Comparison of ENCODE assay signal across 1 cellular context in the genomic region with DNA sequence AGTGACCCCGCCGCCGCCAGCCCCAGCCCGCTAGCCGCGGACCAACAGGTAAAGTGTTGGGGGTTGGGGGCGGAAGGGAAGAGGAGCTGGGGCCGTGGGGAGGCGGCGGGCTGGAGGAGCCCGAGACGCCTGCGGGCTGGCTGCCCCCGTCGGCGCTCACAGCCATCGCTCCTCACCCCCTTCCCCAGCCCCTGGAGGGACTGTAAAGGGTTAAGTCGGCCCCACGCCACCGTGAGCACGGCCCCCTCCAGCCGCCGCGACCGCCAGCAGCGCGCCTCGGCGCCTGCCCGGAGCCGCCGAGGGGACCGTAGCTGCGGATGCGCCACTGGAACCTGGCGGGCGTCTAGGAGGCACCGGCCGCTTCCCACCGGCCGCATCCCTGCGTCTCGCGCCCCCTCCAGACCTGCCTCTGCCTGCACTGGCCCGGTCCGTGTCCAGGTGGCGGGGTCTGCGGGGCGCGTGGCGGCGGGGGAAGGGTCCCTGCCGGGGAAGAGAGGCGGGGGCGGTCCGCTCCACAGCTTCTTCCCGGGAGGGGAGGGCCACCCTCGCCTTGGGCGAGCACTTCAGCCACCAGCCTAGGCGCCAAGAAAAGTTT.
TF ChIP-seq lines count a peak whose summit lies in the region.

No MANE protein-coding gene starts in this region.

TF ChIP-seq in neural cell, 6 proteins besides CTCF, POLR2A, EP300 and RAD21 (continued from another document):
- TF ChIP-seq, protein P1, sequence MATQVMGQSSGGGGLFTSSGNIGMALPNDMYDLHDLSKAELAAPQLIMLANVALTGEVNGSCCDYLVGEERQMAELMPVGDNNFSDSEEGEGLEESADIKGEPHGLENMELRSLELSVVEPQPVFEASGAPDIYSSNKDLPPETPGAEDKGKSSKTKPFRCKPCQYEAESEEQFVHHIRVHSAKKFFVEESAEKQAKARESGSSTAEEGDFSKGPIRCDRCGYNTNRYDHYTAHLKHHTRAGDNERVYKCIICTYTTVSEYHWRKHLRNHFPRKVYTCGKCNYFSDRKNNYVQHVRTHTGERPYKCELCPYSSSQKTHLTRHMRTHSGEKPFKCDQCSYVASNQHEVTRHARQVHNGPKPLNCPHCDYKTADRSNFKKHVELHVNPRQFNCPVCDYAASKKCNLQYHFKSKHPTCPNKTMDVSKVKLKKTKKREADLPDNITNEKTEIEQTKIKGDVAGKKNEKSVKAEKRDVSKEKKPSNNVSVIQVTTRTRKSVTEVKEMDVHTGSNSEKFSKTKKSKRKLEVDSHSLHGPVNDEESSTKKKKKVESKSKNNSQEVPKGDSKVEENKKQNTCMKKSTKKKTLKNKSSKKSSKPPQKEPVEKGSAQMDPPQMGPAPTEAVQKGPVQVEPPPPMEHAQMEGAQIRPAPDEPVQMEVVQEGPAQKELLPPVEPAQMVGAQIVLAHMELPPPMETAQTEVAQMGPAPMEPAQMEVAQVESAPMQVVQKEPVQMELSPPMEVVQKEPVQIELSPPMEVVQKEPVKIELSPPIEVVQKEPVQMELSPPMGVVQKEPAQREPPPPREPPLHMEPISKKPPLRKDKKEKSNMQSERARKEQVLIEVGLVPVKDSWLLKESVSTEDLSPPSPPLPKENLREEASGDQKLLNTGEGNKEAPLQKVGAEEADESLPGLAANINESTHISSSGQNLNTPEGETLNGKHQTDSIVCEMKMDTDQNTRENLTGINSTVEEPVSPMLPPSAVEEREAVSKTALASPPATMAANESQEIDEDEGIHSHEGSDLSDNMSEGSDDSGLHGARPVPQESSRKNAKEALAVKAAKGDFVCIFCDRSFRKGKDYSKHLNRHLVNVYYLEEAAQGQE (IDR thresholded peaks at IDR 0.05; ENCODE audit: borderline replicate concordance) = no peak
- no peak for TF ChIP-seq EZH2 (IDR thresholded peaks at IDR 0.05; ENCODE audit: borderline replicate concordance, insufficient read depth, low read length, poor library complexity, severe bottlenecking)
- TF ChIP-seq TAF1 (IDR thresholded peaks at IDR 0.05; ENCODE audit: low read depth) = no peak
- no peak for TF ChIP-seq SMC3 (conservative IDR thresholded peaks at IDR 0.05; ENCODE audit: poor library complexity)
